In the genomic region with DNA sequence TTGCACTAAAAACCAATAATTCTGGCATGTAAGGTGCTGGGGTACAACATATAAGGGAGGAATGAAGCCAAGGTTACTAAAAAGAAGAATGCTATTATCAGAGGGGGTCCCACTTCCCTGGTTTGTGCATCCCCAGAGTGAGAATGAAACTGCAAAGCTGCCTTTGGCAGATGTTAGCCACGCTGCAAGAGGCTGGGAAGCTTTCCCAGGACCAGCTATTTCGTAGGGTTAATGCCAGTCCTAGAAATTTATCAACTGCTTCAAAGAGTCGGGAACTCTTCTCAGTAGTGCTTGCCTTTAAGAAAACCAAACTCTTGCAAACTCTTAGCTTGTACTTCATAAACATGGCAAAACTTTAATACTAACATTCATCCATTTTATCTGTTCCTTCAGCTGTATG, we compare ENCODE assay signal across 2 cellular contexts.
TF ChIP-seq lines count a peak whose summit lies in the region.

No MANE protein-coding gene starts in this region.

TF ChIP-seq in K562, 482 proteins besides CTCF, POLR2A, EP300 and RAD21:
- TF ChIP-seq, protein P1, sequence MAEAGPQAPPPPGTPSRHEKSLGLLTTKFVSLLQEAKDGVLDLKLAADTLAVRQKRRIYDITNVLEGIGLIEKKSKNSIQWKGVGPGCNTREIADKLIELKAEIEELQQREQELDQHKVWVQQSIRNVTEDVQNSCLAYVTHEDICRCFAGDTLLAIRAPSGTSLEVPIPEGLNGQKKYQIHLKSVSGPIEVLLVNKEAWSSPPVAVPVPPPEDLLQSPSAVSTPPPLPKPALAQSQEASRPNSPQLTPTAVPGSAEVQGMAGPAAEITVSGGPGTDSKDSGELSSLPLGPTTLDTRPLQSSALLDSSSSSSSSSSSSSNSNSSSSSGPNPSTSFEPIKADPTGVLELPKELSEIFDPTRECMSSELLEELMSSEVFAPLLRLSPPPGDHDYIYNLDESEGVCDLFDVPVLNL (CRISPR knock-in tag; IDR thresholded peaks at IDR 0.05; ENCODE audit: low read depth) = no peak
- no peak for TF ChIP-seq GTF2A2 (tag; IDR thresholded peaks at IDR 0.05)
- TF ChIP-seq XRCC3 (IDR thresholded peaks at IDR 0.05) = no peak
- TF ChIP-seq SMARCE1 (IDR thresholded peaks at IDR 0.05) = no peak
- TF ChIP-seq ESRRB (CRISPR knock-in tag; IDR thresholded peaks at IDR 0.05; ENCODE audit: borderline replicate concordance) = no peak

TF ChIP-seq in HepG2, 621 proteins besides CTCF, POLR2A, EP300 and RAD21:
- TF ChIP-seq CBX1 (IDR thresholded peaks at IDR 0.05; ENCODE audit: low read depth) (no peak), MYPOP (CRISPR knock-in tag; IDR thresholded peaks at IDR 0.05) (no peak), ZNF615 (CRISPR knock-in tag; IDR thresholded peaks at IDR 0.05; ENCODE audit: borderline replicate concordance) (no peak), ZNF136 (CRISPR knock-in tag; IDR thresholded peaks at IDR 0.05; ENCODE audit: low read depth) (no peak), CEBPG (CRISPR knock-in tag; IDR thresholded peaks at IDR 0.05) (no peak), KDM5B (CRISPR knock-in tag; IDR thresholded peaks at IDR 0.05; ENCODE audit: borderline replicate concordance) (no peak), MLX (CRISPR knock-in tag; IDR thresholded peaks at IDR 0.05) (no peak)
